Comparison of ENCODE assay signal across 34 cellular contexts in the genomic region with DNA sequence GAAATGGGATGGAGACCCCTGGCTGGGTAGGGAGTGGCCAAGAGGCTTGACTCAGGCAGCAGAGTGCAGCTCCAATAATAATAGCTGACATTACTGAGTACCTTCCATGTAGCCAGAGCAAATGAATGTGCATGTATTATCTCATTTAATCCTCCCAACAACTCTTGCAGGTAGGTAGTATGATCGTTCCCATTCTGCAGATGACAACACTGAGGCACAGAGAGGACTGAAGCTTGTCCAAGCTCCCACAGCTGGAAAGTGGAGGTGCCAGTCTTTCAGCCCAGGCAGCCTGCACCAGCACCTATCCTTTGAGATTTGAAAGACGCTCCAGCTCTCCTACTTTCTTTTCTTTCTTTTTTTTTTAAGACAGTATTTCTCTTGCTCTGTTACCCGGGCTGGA.
"Had no signal": no experiment of that assay in that cellular context is flagged by ENCODE, and none has a peak within 500 bp of the region (broad histone marks: within the 10 kb centered on the region; RNA-seq: fewer than 3 reads in every experiment).

No MANE protein-coding gene starts in this region.

- H3K36me3 ChIP-seq: MG63 had no signal

- H3K4me3 ChIP-seq: MG63 had no signal

- H3K9me3 ChIP-seq: MG63 had no signal

- DNase-seq: Karpas-422, Kasumi-1, MG63, MM.1S, MV-4-11, NCI-H1048, NCI-H1092, NCI-H1092 treated with DMSO at 0.1 percent for 48 hours, NCI-H1105, NCI-H1105 treated with DMSO at 0.1 percent for 48 hours, NCI-H1417, NCI-H1417 treated with DMSO at 0.1 percent for 48 hours, NCI-H1436, NCI-H1436 treated with DMSO at 0.1 percent for 48 hours, NCI-H146, NCI-H1694 treated with DMSO at 0.1 percent for 48 hours, NCI-H187, NCI-H187 treated with DMSO at 0.1 percent for 48 hours, NCI-H1930, NCI-H2029, NCI-H2029 treated with DMSO at 0.1 percent for 48 hours, NCI-H2081, NCI-H2081 treated with DMSO at 0.1 percent for 48 hours, NCI-H2107, NCI-H2171, NCI-H2171 treated with DMSO at 0.1 percent for 48 hours, NCI-H2227 treated with DMSO at 0.1 percent for 48 hours, NCI-H226, NCI-H345, NCI-H446, NCI-H446 treated with DMSO at 0.1 percent for 48 hours, NCI-H510A, NCI-H510A treated with DMSO at 0.1 percent for 48 hours, NCI-H524 had no signal
